ENCODE assay signal across 8 cellular contexts in the genomic region with DNA sequence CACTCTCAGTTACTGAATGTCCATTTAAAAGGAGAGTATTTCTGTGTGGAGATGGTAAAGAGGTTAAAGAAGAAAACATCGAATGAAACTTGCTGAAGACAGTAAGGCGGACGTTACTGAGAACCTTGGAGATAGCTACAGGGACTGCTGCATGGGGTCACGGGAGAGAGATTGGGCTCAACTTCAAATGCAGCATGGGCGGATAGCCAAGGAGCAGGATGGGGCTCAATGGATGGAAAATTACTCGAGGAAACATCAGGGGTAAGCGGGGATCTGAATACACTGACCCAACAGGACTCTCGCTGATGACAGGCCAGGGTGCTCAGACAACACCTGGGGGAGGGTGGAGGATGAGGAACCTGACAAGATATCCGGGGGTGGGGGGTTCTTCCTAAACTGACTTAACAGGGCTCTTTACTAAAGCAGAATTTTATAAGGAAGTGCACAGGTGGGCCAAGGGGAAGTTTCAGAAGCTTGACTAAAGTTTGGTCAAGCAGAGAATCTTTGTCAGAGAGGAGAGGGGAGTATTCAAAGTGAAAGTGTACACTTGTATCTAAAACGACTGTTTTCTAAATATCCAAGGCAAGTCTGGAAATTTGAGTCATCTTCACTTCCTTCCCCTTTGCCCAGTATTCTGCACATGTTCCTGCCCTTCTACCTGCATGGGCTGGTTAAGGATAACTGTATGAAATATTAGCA. TPM values are rescaled to one million over a fixed set of nuclear protein-coding genes. Genes with fewer than 3 reads are reported as not detected.
DNase-seq lines count a peak whose midpoint lies in the region; ATAC-seq lines count a peak whose summit lies in the region.

No MANE protein-coding gene starts in this region.

- POLR2A ChIA-PET in activated CD8-positive, alpha-beta T cell treated with anti-CD3 and anti-CD28 coated beads, Interleukin-2, amount 10 ng/mL, durations not matched to agents 7 days and 5 days (lab: Charles Lee): no interaction called here

- DNase-seq in activated CD8-positive, alpha-beta T cell treated with anti-CD3 and anti-CD28 coated beads, Interleukin-2, amount 10 ng/mL, durations not matched to agents 7 days and 5 days: no peak
- DNase-seq in stimulated activated naive B cell treated with anti-CD40 and anti-IgM and Interleukin-4, amounts not matched to agents 10 μg/mL and 1 μg/mL and 100 μg/mL, for 72 hours: peak; percentile 71
- DNase-seq in activated CD8-positive, alpha-beta memory T cell treated with anti-CD3 and anti-CD28 coated beads, Interleukin-2, amount 50 U/mL, for 48 hours: no peak
- DNase-seq in hippocampal formation (lab: John Stamatoyannopoulos, UW): no peak
- no peak for DNase-seq in NCI-H526 (lab: John Stamatoyannopoulos, UW)

- H3K27me3 ChIP-seq in BLaER1: no peaks in the 10 kb centered on the region

- ATAC-seq in GM19043 (IDR thresholded peaks at IDR 0.05; ENCODE audit: low read depth, unreplicated experiment): peak; percentile 85
- ATAC-seq in HG03097 (IDR thresholded peaks at IDR 0.05; ENCODE audit: low FRiP score, unreplicated experiment): peak; percentile 43
- peak; percentile 24 for ATAC-seq in activated CD8-positive, alpha-beta T cell treated with anti-CD3 and anti-CD28 coated beads, Interleukin-2, amount 10 ng/mL, durations not matched to agents 7 days and 5 days
- ATAC-seq in stimulated activated naive B cell treated with anti-CD40 and anti-IgM and Interleukin-4, amounts not matched to agents 10 μg/mL and 1 μg/mL and 100 μg/mL, for 72 hours (replicated peaks): peak; percentile 73 to 81

- H3K27ac Mint-ChIP-seq in activated CD8-positive, alpha-beta T cell treated with anti-CD3 and anti-CD28 coated beads, Interleukin-2, amount 10 ng/mL, durations not matched to agents 7 days and 5 days: no peak overlapping the region
- H3K27ac Mint-ChIP-seq in stimulated activated naive B cell treated with anti-CD40 and anti-IgM and Interleukin-4, amounts not matched to agents 10 μg/mL and 1 μg/mL and 100 μg/mL, for 72 hours: peak overlapping the region; percentile 99

- no peaks in the 10 kb centered on the region for H3K36me3 Mint-ChIP-seq in activated CD8-positive, alpha-beta T cell treated with anti-CD3 and anti-CD28 coated beads, Interleukin-2, amount 10 ng/mL, durations not matched to agents 7 days and 5 days (ENCODE audit: low read depth)
- no peaks in the 10 kb centered on the region for H3K36me3 Mint-ChIP-seq in stimulated activated naive B cell treated with anti-CD40 and anti-IgM and Interleukin-4, amounts not matched to agents 10 μg/mL and 1 μg/mL and 100 μg/mL, for 72 hours

- CTCF ChIA-PET in activated CD8-positive, alpha-beta T cell treated with anti-CD3 and anti-CD28 coated beads, Interleukin-2, amount 10 ng/mL, durations not matched to agents 7 days and 5 days (lab: Charles Lee): interaction anchor here (0.9 to 2.4 kb wide), 6 partner anchors 75 to 546 kb away, joined by 3 to 9 read pairs (median 5); no protein-coding TSS in a partner anchor

- peak overlapping the region; percentile 50 for H3K4me2 ChIP-seq in BLaER1

- no peak overlapping the region for H3K9ac ChIP-seq in BLaER1

- H4K20me1 ChIP-seq in BLaER1: no peaks in the 10 kb centered on the region

- no peak overlapping the region for H3K4me3 Mint-ChIP-seq in activated CD8-positive, alpha-beta T cell treated with anti-CD3 and anti-CD28 coated beads, Interleukin-2, amount 10 ng/mL, durations not matched to agents 7 days and 5 days
- peak overlapping the region; percentile 43 to 65 for H3K4me3 Mint-ChIP-seq in stimulated activated naive B cell treated with anti-CD40 and anti-IgM and Interleukin-4, amounts not matched to agents 10 μg/mL and 1 μg/mL and 100 μg/mL, for 72 hours

- no peaks in the 10 kb centered on the region for H3K9me3 ChIP-seq in BLaER1

- H3K27ac ChIP-seq in BLaER1: no peak overlapping the region

- H3K4me1 ChIP-seq in BLaER1: peaks cover 45% of the 10 kb centered on the region

- no peaks in the 10 kb centered on the region for H3K36me3 ChIP-seq in BLaER1

- H3K4me1 Mint-ChIP-seq in activated CD8-positive, alpha-beta T cell treated with anti-CD3 and anti-CD28 coated beads, Interleukin-2, amount 10 ng/mL, durations not matched to agents 7 days and 5 days (ENCODE audit: low read depth): peaks cover 24% of the 10 kb centered on the region
- peaks cover 34 to 53% of the 10 kb centered on the region in 2 donors for H3K4me1 Mint-ChIP-seq in stimulated activated naive B cell treated with anti-CD40 and anti-IgM and Interleukin-4, amounts not matched to agents 10 μg/mL and 1 μg/mL and 100 μg/mL, for 72 hours

- no peaks in the 10 kb centered on the region for H3K9me3 Mint-ChIP-seq in activated CD8-positive, alpha-beta T cell treated with anti-CD3 and anti-CD28 coated beads, Interleukin-2, amount 10 ng/mL, durations not matched to agents 7 days and 5 days (ENCODE audit: insufficient read depth)
- H3K9me3 Mint-ChIP-seq in stimulated activated naive B cell treated with anti-CD40 and anti-IgM and Interleukin-4, amounts not matched to agents 10 μg/mL and 1 μg/mL and 100 μg/mL, for 72 hours: no peaks in the 10 kb centered on the region

- H3K27me3 Mint-ChIP-seq in activated CD8-positive, alpha-beta T cell treated with anti-CD3 and anti-CD28 coated beads, Interleukin-2, amount 10 ng/mL, durations not matched to agents 7 days and 5 days (ENCODE audit: low read depth): no peaks in the 10 kb centered on the region
- H3K27me3 Mint-ChIP-seq in stimulated activated naive B cell treated with anti-CD40 and anti-IgM and Interleukin-4, amounts not matched to agents 10 μg/mL and 1 μg/mL and 100 μg/mL, for 72 hours: peaks cover 0 to under 1% of the 10 kb centered on the region in 2 donors

- no peak overlapping the region for H3K4me3 ChIP-seq in BLaER1

RNA-seq across cellular contexts. Expression of a gene that starts 22.8 kb away (rescaled TPM):
- not detected for total RNA-seq in activated CD8-positive, alpha-beta T cell treated with anti-CD3 and anti-CD28 coated beads, Interleukin-2, amount 10 ng/mL, durations not matched to agents 7 days and 5 days

RNA-seq across cellular contexts. Expression of a gene that starts 45.1 kb away (rescaled TPM):
- 10 to 100 TPM; 17.4 to 19.2 TPM for total RNA-seq in activated CD8-positive, alpha-beta T cell treated with anti-CD3 and anti-CD28 coated beads, Interleukin-2, amount 10 ng/mL, durations not matched to agents 7 days and 5 days

Comparison
In these comparisons a context has a peak if more than half of its experiments do, and no peak if none do; other contexts are left out.
1. ATAC-seq: peak in every context shown above with its lines; median percentile 85 in GM19043; 77 in stimulated activated naive B cell treated with anti-CD40 and anti-IgM and Interleukin-4, amounts not matched to agents 10 μg/mL and 1 μg/mL and 100 μg/mL, for 72 hours; 43 in HG03097; 24 in activated CD8-positive, alpha-beta T cell treated with anti-CD3 and anti-CD28 coated beads, Interleukin-2, amount 10 ng/mL, durations not matched to agents 7 days and 5 days.